Comparison of ENCODE assay signal across 25 cellular contexts in genomic region chr17:70139449-70139993, GRCh38. TPM values are rescaled to one million over a fixed set of nuclear protein-coding genes. Genes with fewer than 3 reads are reported as not detected.
"Had no signal": no experiment of that assay in that cellular context is flagged by ENCODE, and none has a peak within 500 bp of the region (broad histone marks: within the 10 kb centered on the region; RNA-seq: fewer than 3 reads in every experiment).

No MANE protein-coding gene starts in this region.

- H3K4me3 Mint-ChIP-seq: activated naive CD8-positive, alpha-beta T cell treated with anti-CD3 and anti-CD28 coated beads for 36 hours; activated T-cell treated with anti-CD3 and anti-CD28 coated beads, Interleukin-2, amount 50 U/mL, for 4 hours; memory B cell; naive thymus-derived CD4-positive, alpha-beta T cell; neural progenitor cell; stimulated activated naive CD8-positive, alpha-beta T cell treated with anti-CD3 and anti-CD28 coated beads, Interleukin-15, Interleukin-2, amounts not matched to agents 100 ng/mL and 50 ng/mL, for 24 hours; T-helper 1 cell treated with Interleukin-12 subunit alpha and Interleukin-12 subunit beta and Interleukin-4 antibody, amounts not matched to agents 30 μg/mL and 1 μg/mL, for 36 hours had no signal

- H3K27ac Mint-ChIP-seq: activated naive CD8-positive, alpha-beta T cell treated with anti-CD3 and anti-CD28 coated beads for 36 hours; activated T-helper 2 cell treated with anti-CD3 and anti-CD28 coated beads, Interferon-gamma antibody, Interleukin-2, Interleukin-4, amounts not matched to agents 10 μg/mL and 5 μg/mL and 100 μg/mL, durations not matched to agents 14 hours and 24 hours and 36 hours; memory B cell; naive thymus-derived CD4-positive, alpha-beta T cell; stimulated activated naive CD8-positive, alpha-beta T cell treated with anti-CD3 and anti-CD28 coated beads, Interleukin-15, Interleukin-2, amounts not matched to agents 100 ng/mL and 50 ng/mL, for 24 hours; T-helper 1 cell treated with Interleukin-12 subunit alpha and Interleukin-12 subunit beta and Interleukin-4 antibody, amounts not matched to agents 30 μg/mL and 1 μg/mL, for 36 hours had no signal

- H3K27me3 Mint-ChIP-seq: stimulated activated naive CD8-positive, alpha-beta T cell treated with anti-CD3 and anti-CD28 coated beads, Interleukin-15, Interleukin-2, amounts not matched to agents 100 ng/mL and 50 ng/mL, for 24 hours had no signal

- H3K4me3 ChIP-seq: heart left ventricle, neural progenitor cell, psoas muscle, right atrium auricular region, vagina had no signal

- H3K27ac ChIP-seq: epithelial cell of prostate, neural progenitor cell, right atrium auricular region had no signal

- H3K9me3 ChIP-seq: heart left ventricle, psoas muscle, right atrium auricular region, vagina had no signal

- H3K36me3 ChIP-seq: heart left ventricle, neural progenitor cell, right atrium auricular region, vagina had no signal

- H3K9ac ChIP-seq: neural progenitor cell had no signal

- H3K9me3 Mint-ChIP-seq: activated naive CD8-positive, alpha-beta T cell treated with anti-CD3 and anti-CD28 coated beads for 36 hours; activated T-cell treated with anti-CD3 and anti-CD28 coated beads, Interleukin-2, amount 50 U/mL, for 4 hours; activated T-helper 2 cell treated with anti-CD3 and anti-CD28 coated beads, Interferon-gamma antibody, Interleukin-2, Interleukin-4, amounts not matched to agents 10 μg/mL and 5 μg/mL and 100 μg/mL, durations not matched to agents 14 hours and 24 hours and 36 hours; memory B cell; naive thymus-derived CD4-positive, alpha-beta T cell; neural progenitor cell; stimulated activated naive CD8-positive, alpha-beta T cell treated with anti-CD3 and anti-CD28 coated beads, Interleukin-15, Interleukin-2, amounts not matched to agents 100 ng/mL and 50 ng/mL, for 24 hours; T-helper 1 cell treated with Interleukin-12 subunit alpha and Interleukin-12 subunit beta and Interleukin-4 antibody, amounts not matched to agents 30 μg/mL and 1 μg/mL, for 36 hours had no signal

- H3K36me3 Mint-ChIP-seq: activated naive CD8-positive, alpha-beta T cell treated with anti-CD3 and anti-CD28 coated beads for 36 hours; memory B cell; naive thymus-derived CD4-positive, alpha-beta T cell; neural progenitor cell had no signal

- H3K4me2 ChIP-seq: neural progenitor cell had no signal

- H3K27me3 ChIP-seq: heart left ventricle, neural progenitor cell, right atrium auricular region, vagina had no signal

- DNase-seq: activated CD4-positive, alpha-beta T cell treated with anti-CD3 and anti-CD28 coated beads for 4 hours; activated CD4-positive, alpha-beta T cell treated with anti-CD3 and anti-CD28 coated beads, Interleukin-2, amount 50 U/mL, for 48 hours; activated CD4-positive, CD25-positive, alpha-beta regulatory T cell; activated CD8-positive, alpha-beta memory T cell treated with anti-CD3 and anti-CD28 coated beads, Interleukin-2, amount 50 U/mL, for 48 hours; activated naive CD4-positive, alpha-beta T cell treated with Interleukin-2 at 50 U/mL for 16 hours; activated naive CD8-positive, alpha-beta T cell treated with anti-CD3 and anti-CD28 coated beads for 36 hours; activated T-cell treated with anti-CD3 and anti-CD28 coated beads, Interleukin-2, amount 50 U/mL, for 4 hours; amniotic stem cell; cerebellar nuclear complex; heart left ventricle; islet precursor cell; left cardiac atrium; naive thymus-derived CD4-positive, alpha-beta T cell; psoas muscle; stimulated activated CD4-positive, alpha-beta T cell treated with anti-CD3 and anti-CD28 coated beads, Interleukin-12 subunit alpha, Interleukin-12 subunit beta, amount 100 ng/mL, for 4 hours; trophoblast cell had no signal

- H3K4me1 ChIP-seq: neural progenitor cell had no signal

RNA-seq across cellular contexts. Expression of gene KCNJ2, which starts 29.8 kb away (rescaled TPM):
- total RNA-seq: activated CD8-positive, alpha-beta memory T cell treated with anti-CD3 and anti-CD28 coated beads for 36 hours; activated naive CD8-positive, alpha-beta T cell treated with anti-CD3 and anti-CD28 coated beads for 36 hours; activated T-cell treated with anti-CD3 and anti-CD28 coated beads, Interleukin-2, amount 50 U/mL, for 4 hours had no signal
- polyA plus RNA-seq: naive thymus-derived CD4-positive, alpha-beta T cell had no signal
